In the genomic region with DNA sequence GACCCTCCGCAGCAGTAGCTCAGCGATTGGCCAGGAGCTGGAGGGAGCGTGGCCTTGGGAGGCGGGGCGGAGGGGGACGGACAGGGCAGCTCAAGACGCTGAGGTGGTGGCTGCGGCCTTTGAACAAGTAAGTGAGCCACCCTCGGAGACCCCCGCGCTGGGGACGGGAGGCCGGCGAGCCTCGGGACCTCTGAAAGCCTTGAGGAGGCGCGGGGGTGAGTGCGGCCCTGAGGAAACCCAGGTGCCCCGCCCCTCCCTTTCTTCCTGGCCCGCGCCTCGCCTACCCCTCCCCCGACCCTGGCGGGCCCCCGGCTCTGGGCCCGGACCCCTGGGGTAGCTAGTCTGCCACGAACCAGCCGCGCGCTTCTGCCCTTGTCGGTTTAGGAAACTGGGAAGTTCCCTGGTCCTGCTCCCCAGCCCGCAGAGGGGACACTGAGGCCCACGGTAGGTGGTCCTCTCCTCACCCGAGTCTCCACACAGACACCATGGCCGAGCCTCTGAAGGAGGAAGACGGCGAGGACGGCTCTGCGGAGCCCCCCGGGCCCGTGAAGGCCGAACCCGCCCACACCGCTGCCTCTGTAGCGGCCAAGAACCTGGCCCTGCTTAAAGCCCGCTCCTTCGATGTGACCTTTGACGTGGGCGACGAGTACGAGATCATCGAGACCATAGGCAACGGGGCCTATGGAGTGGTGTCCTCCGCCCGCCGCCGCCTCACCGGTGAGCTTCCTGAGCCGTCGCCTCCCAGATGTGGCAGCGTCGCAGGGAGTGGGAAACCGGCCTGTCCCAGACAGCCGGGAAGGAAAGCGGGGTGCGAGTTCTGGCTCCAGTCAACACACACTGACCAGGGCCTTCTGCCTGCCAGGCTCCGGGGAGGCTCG, we compare ENCODE assay signal across 1 cellular context.
TF ChIP-seq lines count a peak whose summit lies in the region.

Gene MAPK7 (plus strand): TSS at position 83 of the 878 bp plus-strand sequence. CDS start 403 bp downstream, at position 486.

TF ChIP-seq in GM23338, 12 proteins besides CTCF, POLR2A, EP300 and RAD21 (continued from another document):
- no peak for TF ChIP-seq ZNF462 (CRISPR knock-in tag; IDR thresholded peaks at IDR 0.05)
- TF ChIP-seq, protein P1, sequence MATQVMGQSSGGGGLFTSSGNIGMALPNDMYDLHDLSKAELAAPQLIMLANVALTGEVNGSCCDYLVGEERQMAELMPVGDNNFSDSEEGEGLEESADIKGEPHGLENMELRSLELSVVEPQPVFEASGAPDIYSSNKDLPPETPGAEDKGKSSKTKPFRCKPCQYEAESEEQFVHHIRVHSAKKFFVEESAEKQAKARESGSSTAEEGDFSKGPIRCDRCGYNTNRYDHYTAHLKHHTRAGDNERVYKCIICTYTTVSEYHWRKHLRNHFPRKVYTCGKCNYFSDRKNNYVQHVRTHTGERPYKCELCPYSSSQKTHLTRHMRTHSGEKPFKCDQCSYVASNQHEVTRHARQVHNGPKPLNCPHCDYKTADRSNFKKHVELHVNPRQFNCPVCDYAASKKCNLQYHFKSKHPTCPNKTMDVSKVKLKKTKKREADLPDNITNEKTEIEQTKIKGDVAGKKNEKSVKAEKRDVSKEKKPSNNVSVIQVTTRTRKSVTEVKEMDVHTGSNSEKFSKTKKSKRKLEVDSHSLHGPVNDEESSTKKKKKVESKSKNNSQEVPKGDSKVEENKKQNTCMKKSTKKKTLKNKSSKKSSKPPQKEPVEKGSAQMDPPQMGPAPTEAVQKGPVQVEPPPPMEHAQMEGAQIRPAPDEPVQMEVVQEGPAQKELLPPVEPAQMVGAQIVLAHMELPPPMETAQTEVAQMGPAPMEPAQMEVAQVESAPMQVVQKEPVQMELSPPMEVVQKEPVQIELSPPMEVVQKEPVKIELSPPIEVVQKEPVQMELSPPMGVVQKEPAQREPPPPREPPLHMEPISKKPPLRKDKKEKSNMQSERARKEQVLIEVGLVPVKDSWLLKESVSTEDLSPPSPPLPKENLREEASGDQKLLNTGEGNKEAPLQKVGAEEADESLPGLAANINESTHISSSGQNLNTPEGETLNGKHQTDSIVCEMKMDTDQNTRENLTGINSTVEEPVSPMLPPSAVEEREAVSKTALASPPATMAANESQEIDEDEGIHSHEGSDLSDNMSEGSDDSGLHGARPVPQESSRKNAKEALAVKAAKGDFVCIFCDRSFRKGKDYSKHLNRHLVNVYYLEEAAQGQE (IDR thresholded peaks at IDR 0.05; ENCODE audit: unreplicated experiment) = no peak
- no peak for TF ChIP-seq JUNB (IDR thresholded peaks at IDR 0.05; ENCODE audit: unreplicated experiment)
- no peak for TF ChIP-seq ETS1 (IDR thresholded peaks at IDR 0.05)
- no peak for TF ChIP-seq CREB1 (CRISPR knock-in tag; IDR thresholded peaks at IDR 0.05; ENCODE audit: low read depth)
TF ChIP-seq in GM23338: peak in this region for 0.
